1 cellular context compared by ENCODE assay signal in genomic region chr14:100375963-100376735, GRCh38.
A peak's percentile ranks its signal among the peaks of the same experiment; 100 is the strongest.
TF ChIP-seq lines count a peak whose summit lies in the region.

Gene WDR25 (plus strand): TSS chr14:100376485.

TF ChIP-seq in HepG2, 621 proteins besides CTCF, POLR2A, EP300 and RAD21 (continued from another document and continues in another):
- TF ChIP-seq SAP130 (CRISPR knock-in tag; IDR thresholded peaks at IDR 0.05; ENCODE audit: low read depth) (peak; percentile 100), ZNF34 (CRISPR knock-in tag; IDR thresholded peaks at IDR 0.05; ENCODE audit: borderline replicate concordance) (0 out of 2 replicates have a peak, but pooled peaks have one; percentile 26), PHF20 (CRISPR knock-in tag; IDR thresholded peaks at IDR 0.05) (peak; percentile 95), IRX3 (CRISPR knock-in tag; IDR thresholded peaks at IDR 0.05; ENCODE audit: borderline replicate concordance, low read depth) (no peak), THYN1 (CRISPR knock-in tag; IDR thresholded peaks at IDR 0.05; ENCODE audit: borderline replicate concordance, low read depth) (no peak), PCBP1 (IDR thresholded peaks at IDR 0.05; ENCODE audit: borderline replicate concordance, low read depth, low read length) (peak; percentile 92; the same call in 1 of the 2 replicates), WIZ (CRISPR knock-in tag; IDR thresholded peaks at IDR 0.05) (no peak), ARID3A (IDR thresholded peaks at IDR 0.05; ENCODE audit: low read depth, low read length) (no peak), NFYB (CRISPR knock-in tag; IDR thresholded peaks at IDR 0.05) (peak; percentile 99), PAWR (CRISPR knock-in tag; IDR thresholded peaks at IDR 0.05; ENCODE audit: borderline replicate concordance) (no peak), GFI1 (CRISPR knock-in tag; IDR thresholded peaks at IDR 0.05; ENCODE audit: borderline replicate concordance) (peak; percentile 35; the same call in 1 of the 2 replicates), TBX2 (CRISPR knock-in tag; IDR thresholded peaks at IDR 0.05; ENCODE audit: borderline replicate concordance) (peak; percentile 64), NFRKB (IDR thresholded peaks at IDR 0.05) (no peak), JUN (CRISPR knock-in tag; IDR thresholded peaks at IDR 0.05) (no peak), PHF5A (CRISPR knock-in tag; IDR thresholded peaks at IDR 0.05; ENCODE audit: low read depth, unreplicated experiment) (peak; percentile 56), CENPT (CRISPR knock-in tag; IDR thresholded peaks at IDR 0.05; ENCODE audit: low read depth) (no peak), ZNF530 (CRISPR knock-in tag; IDR thresholded peaks at IDR 0.05; ENCODE audit: low read depth) (no peak), ZNF282 (IDR thresholded peaks at IDR 0.05; ENCODE audit: partially characterized antibody) (no peak), ZNF678 (CRISPR knock-in tag; IDR thresholded peaks at IDR 0.05) (no peak), ZNF775 (CRISPR knock-in tag; IDR thresholded peaks at IDR 0.05; ENCODE audit: borderline replicate concordance) (no peak), JDP2 (CRISPR knock-in tag; IDR thresholded peaks at IDR 0.05; ENCODE audit: borderline replicate concordance) (no peak), AGO1 (IDR thresholded peaks at IDR 0.05; ENCODE audit: low read depth, low read length, poor library complexity, severe bottlenecking) (no peak), ZNF629 (CRISPR knock-in tag; conservative IDR thresholded peaks at IDR 0.05) (no peak; the same call in 1 of the 2 replicates), ZNF276 (CRISPR knock-in tag; IDR thresholded peaks at IDR 0.05; ENCODE audit: low read depth) (no peak), GMEB2 (CRISPR knock-in tag; IDR thresholded peaks at IDR 0.05; ENCODE audit: low read depth) (peak; percentile 77), ADNP (CRISPR knock-in tag; IDR thresholded peaks at IDR 0.05) (no peak), FLYWCH1 (CRISPR knock-in tag; IDR thresholded peaks at IDR 0.05) (no peak), ZNF354B (CRISPR knock-in tag; IDR thresholded peaks at IDR 0.05) (no peak), ZNF207 (IDR thresholded peaks at IDR 0.05; ENCODE audit: borderline replicate concordance) (no peak), HNRNPH1 (optimal IDR thresholded peaks at IDR 0.05; ENCODE audit: low read depth, low read length) (peak; percentile 42), RARA (CRISPR knock-in tag; IDR thresholded peaks at IDR 0.05) (peak; percentile 47; the same call in 1 of the 2 replicates), BRCA1 (CRISPR knock-in tag; IDR thresholded peaks at IDR 0.05) (no peak), TBP (CRISPR knock-in tag; IDR thresholded peaks at IDR 0.05) (0 out of 2 replicates have a peak, but pooled peaks have one; percentile 38), ZNF644 (CRISPR knock-in tag; IDR thresholded peaks at IDR 0.05; ENCODE audit: low read depth) (no peak), SIX4 (CRISPR knock-in tag; IDR thresholded peaks at IDR 0.05) (no peak), PRMT3 (CRISPR knock-in tag; IDR thresholded peaks at IDR 0.05; ENCODE audit: borderline replicate concordance, low read depth) (no peak), ZNF580 (CRISPR knock-in tag; IDR thresholded peaks at IDR 0.05; ENCODE audit: borderline replicate concordance, low read depth) (peak; percentile 92), NFE2 (CRISPR knock-in tag; IDR thresholded peaks at IDR 0.05) (no peak), ATF1 (CRISPR knock-in tag; IDR thresholded peaks at IDR 0.05) (peak; percentile 84), TCF12 (IDR thresholded peaks at IDR 0.05) (no peak), TCF12 (CRISPR knock-in tag; IDR thresholded peaks at IDR 0.05) (no peak)
- TF ChIP-seq, protein P1, sequence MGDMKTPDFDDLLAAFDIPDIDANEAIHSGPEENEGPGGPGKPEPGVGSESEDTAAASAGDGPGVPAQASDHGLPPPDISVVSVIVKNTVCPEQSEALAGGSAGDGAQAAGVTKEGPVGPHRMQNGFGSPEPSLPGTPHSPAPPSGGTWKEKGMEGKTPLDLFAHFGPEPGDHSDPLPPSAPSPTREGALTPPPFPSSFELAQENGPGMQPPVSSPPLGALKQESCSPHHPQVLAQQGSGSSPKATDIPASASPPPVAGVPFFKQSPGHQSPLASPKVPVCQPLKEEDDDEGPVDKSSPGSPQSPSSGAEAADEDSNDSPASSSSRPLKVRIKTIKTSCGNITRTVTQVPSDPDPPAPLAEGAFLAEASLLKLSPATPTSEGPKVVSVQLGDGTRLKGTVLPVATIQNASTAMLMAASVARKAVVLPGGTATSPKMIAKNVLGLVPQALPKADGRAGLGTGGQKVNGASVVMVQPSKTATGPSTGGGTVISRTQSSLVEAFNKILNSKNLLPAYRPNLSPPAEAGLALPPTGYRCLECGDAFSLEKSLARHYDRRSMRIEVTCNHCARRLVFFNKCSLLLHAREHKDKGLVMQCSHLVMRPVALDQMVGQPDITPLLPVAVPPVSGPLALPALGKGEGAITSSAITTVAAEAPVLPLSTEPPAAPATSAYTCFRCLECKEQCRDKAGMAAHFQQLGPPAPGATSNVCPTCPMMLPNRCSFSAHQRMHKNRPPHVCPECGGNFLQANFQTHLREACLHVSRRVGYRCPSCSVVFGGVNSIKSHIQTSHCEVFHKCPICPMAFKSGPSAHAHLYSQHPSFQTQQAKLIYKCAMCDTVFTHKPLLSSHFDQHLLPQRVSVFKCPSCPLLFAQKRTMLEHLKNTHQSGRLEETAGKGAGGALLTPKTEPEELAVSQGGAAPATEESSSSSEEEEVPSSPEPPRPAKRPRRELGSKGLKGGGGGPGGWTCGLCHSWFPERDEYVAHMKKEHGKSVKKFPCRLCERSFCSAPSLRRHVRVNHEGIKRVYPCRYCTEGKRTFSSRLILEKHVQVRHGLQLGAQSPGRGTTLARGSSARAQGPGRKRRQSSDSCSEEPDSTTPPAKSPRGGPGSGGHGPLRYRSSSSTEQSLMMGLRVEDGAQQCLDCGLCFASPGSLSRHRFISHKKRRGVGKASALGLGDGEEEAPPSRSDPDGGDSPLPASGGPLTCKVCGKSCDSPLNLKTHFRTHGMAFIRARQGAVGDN (CRISPR knock-in tag; IDR thresholded peaks at IDR 0.05), result peak; percentile 88
- TF ChIP-seq, protein P2, sequence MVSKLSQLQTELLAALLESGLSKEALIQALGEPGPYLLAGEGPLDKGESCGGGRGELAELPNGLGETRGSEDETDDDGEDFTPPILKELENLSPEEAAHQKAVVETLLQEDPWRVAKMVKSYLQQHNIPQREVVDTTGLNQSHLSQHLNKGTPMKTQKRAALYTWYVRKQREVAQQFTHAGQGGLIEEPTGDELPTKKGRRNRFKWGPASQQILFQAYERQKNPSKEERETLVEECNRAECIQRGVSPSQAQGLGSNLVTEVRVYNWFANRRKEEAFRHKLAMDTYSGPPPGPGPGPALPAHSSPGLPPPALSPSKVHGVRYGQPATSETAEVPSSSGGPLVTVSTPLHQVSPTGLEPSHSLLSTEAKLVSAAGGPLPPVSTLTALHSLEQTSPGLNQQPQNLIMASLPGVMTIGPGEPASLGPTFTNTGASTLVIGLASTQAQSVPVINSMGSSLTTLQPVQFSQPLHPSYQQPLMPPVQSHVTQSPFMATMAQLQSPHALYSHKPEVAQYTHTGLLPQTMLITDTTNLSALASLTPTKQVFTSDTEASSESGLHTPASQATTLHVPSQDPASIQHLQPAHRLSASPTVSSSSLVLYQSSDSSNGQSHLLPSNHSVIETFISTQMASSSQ (IDR thresholded peaks at IDR 0.05; ENCODE audit: low read depth), result no peak
- TF ChIP-seq, protein P2 (CRISPR knock-in tag; IDR thresholded peaks at IDR 0.05; ENCODE audit: borderline replicate concordance), result no peak
- TF ChIP-seq, protein P3, sequence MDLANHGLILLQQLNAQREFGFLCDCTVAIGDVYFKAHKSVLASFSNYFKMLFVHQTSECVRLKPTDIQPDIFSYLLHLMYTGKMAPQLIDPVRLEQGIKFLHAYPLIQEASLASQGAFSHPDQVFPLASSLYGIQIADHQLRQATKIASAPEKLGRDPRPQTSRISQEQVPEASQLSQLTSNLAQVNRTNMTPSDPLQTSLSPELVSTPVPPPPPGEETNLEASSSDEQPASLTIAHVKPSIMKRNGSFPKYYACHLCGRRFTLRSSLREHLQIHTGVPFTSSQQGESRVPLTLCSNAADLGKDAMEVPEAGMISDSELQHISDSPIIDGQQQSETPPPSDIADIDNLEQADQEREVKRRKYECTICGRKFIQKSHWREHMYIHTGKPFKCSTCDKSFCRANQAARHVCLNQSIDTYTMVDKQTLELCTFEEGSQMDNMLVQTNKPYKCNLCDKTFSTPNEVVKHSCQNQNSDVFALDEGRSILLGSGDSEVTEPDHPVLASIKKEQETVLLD (CRISPR knock-in tag; IDR thresholded peaks at IDR 0.05; ENCODE audit: low read depth), result peak; percentile 90
- TF ChIP-seq, protein P4, sequence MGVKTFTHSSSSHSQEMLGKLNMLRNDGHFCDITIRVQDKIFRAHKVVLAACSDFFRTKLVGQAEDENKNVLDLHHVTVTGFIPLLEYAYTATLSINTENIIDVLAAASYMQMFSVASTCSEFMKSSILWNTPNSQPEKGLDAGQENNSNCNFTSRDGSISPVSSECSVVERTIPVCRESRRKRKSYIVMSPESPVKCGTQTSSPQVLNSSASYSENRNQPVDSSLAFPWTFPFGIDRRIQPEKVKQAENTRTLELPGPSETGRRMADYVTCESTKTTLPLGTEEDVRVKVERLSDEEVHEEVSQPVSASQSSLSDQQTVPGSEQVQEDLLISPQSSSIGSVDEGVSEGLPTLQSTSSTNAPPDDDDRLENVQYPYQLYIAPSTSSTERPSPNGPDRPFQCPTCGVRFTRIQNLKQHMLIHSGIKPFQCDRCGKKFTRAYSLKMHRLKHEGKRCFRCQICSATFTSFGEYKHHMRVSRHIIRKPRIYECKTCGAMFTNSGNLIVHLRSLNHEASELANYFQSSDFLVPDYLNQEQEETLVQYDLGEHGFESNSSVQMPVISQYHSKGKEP (CRISPR knock-in tag; IDR thresholded peaks at IDR 0.05), result no peak
- TF ChIP-seq, protein P5, sequence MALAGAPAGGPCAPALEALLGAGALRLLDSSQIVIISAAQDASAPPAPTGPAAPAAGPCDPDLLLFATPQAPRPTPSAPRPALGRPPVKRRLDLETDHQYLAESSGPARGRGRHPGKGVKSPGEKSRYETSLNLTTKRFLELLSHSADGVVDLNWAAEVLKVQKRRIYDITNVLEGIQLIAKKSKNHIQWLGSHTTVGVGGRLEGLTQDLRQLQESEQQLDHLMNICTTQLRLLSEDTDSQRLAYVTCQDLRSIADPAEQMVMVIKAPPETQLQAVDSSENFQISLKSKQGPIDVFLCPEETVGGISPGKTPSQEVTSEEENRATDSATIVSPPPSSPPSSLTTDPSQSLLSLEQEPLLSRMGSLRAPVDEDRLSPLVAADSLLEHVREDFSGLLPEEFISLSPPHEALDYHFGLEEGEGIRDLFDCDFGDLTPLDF (CRISPR knock-in tag; IDR thresholded peaks at IDR 0.05), result peak; percentile 62
- TF ChIP-seq, protein P6, sequence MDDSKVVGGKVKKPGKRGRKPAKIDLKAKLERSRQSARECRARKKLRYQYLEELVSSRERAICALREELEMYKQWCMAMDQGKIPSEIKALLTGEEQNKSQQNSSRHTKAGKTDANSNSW (CRISPR knock-in tag; IDR thresholded peaks at IDR 0.05; ENCODE audit: borderline replicate concordance), result no peak; the same call in 1 of the 2 replicates
